1 cellular context compared by ENCODE assay signal in the genomic region with DNA sequence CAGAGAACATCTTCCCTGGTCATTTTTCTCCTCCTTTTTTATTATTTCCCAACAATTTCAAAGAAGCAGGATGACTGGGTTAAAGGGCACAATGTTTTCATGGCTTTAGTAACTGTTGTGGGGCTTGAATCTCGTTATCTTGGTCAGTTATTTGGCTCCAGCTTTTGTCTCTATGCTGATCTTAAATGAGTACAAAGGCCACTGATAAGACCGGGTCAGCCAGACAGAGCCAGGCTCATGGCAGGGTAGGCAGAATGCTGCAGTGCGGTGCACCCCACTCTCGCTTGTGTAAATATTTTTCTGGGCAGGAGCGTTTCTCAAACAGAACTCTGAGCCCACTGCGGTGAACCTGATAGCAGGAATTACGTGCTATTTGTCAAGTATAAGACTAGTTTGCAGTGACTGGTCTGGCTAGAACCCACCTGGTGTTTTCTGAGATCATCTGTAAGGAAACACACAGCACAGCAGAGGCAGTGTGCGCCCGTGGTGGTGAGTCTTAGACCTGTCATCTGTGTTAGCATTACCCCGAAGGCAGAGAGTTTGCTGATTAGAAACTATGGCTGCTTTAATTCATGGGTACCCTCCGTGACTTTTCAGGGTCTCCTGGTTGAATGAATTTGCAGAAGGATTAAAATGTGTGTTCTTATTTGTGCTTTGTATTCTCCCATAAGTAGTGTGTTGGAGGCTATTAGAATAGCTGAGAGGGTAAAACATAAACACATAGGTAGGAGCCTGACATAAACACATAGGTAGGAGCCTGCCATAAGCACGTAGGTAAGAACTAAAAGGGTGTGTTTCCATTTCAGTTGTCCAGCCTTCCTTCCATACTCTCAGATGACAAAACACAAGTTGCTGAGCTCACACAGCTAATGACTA.
TF ChIP-seq lines count a peak whose summit lies in the region.

No MANE protein-coding gene starts in this region.

TF ChIP-seq in SK-N-SH treated with all-trans-retinoic acid at 6 μM for 48 hours, 23 proteins besides CTCF, POLR2A, EP300 and RAD21 (continued from another document):
- TF ChIP-seq, protein P1, sequence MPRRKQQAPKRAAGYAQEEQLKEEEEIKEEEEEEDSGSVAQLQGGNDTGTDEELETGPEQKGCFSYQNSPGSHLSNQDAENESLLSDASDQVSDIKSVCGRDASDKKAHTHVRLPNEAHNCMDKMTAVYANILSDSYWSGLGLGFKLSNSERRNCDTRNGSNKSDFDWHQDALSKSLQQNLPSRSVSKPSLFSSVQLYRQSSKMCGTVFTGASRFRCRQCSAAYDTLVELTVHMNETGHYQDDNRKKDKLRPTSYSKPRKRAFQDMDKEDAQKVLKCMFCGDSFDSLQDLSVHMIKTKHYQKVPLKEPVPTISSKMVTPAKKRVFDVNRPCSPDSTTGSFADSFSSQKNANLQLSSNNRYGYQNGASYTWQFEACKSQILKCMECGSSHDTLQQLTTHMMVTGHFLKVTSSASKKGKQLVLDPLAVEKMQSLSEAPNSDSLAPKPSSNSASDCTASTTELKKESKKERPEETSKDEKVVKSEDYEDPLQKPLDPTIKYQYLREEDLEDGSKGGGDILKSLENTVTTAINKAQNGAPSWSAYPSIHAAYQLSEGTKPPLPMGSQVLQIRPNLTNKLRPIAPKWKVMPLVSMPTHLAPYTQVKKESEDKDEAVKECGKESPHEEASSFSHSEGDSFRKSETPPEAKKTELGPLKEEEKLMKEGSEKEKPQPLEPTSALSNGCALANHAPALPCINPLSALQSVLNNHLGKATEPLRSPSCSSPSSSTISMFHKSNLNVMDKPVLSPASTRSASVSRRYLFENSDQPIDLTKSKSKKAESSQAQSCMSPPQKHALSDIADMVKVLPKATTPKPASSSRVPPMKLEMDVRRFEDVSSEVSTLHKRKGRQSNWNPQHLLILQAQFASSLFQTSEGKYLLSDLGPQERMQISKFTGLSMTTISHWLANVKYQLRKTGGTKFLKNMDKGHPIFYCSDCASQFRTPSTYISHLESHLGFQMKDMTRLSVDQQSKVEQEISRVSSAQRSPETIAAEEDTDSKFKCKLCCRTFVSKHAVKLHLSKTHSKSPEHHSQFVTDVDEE (CRISPR knock-in tag; IDR thresholded peaks at IDR 0.05): no peak
- TF ChIP-seq ARNTL (CRISPR knock-in tag; IDR thresholded peaks at IDR 0.05; ENCODE audit: borderline replicate concordance, low read depth): no peak
- TF ChIP-seq ZFP30 (CRISPR knock-in tag; IDR thresholded peaks at IDR 0.05): no peak
- TF ChIP-seq SNAI2 (CRISPR knock-in tag; IDR thresholded peaks at IDR 0.05): no peak
TF ChIP-seq in SK-N-SH treated with all-trans-retinoic acid at 6 μM for 48 hours: peak in this region for 0.
